11 cellular contexts compared by ENCODE assay signal in genomic region chr16:57268804-57269800, GRCh38. TPM values are rescaled to one million over a fixed set of nuclear protein-coding genes. Genes with fewer than 3 reads are reported as not detected.
DNase-seq lines count a peak whose midpoint lies in the region; ATAC-seq and TF ChIP-seq lines count a peak whose summit lies in the region.
"Had no signal": no experiment of that assay in that cellular context is flagged by ENCODE, and none has a peak within 500 bp of the region (broad histone marks: within the 10 kb centered on the region; RNA-seq: fewer than 3 reads in every experiment).

No MANE protein-coding gene starts in this region.

- no peaks in the 10 kb centered on the region for H3K9me3 Mint-ChIP-seq in CD4-positive, alpha-beta T cell
- H3K9me3 Mint-ChIP-seq: activated naive CD8-positive, alpha-beta T cell treated with anti-CD3 and anti-CD28 coated beads, Interleukin-2, amount 10 ng/mL, durations not matched to agents 7 days and 5 days had no signal

- no peaks in the 10 kb centered on the region for H3K27me3 ChIP-seq in CD4-positive, alpha-beta T cell (ENCODE audit: control insufficient read depth, insufficient read depth, low read length)
- H3K27me3 ChIP-seq in mucosa of stomach (ENCODE audit: control insufficient read depth, insufficient read depth, low read length), result no peaks in the 10 kb centered on the region
- H3K27me3 ChIP-seq: BLaER1 treated with 17β-estradiol and CSF1 and Interleukin-3, amounts not matched to agents 10 nM and 100 nM had no signal

- H3K36me3 Mint-ChIP-seq in CD4-positive, alpha-beta T cell (ENCODE audit: low read depth), result no peaks in the 10 kb centered on the region
- H3K36me3 Mint-ChIP-seq: activated naive CD8-positive, alpha-beta T cell treated with anti-CD3 and anti-CD28 coated beads, Interleukin-2, amount 10 ng/mL, durations not matched to agents 7 days and 5 days had no signal

- POLR2A ChIA-PET in CD4-positive, alpha-beta T cell (lab: Charles Lee), result interaction anchor here (1.5 to 4.2 kb wide), 2 partner anchors 11 to 338 kb away, joined by 3 to 25 read pairs; no protein-coding TSS in a partner anchor
- POLR2A ChIA-PET in OCI-LY7 (lab: Charles Lee), result interaction anchor here (0.5 to 0.9 kb wide), 3 partner anchors 33 to 82 kb away, joined by 3 to 4 read pairs (median 4); no protein-coding TSS in a partner anchor

- peak overlapping the region; percentile 2 for H3K4me3 Mint-ChIP-seq in CD4-positive, alpha-beta T cell
- H3K4me3 Mint-ChIP-seq: activated naive CD8-positive, alpha-beta T cell treated with anti-CD3 and anti-CD28 coated beads, Interleukin-2, amount 10 ng/mL, durations not matched to agents 7 days and 5 days had no signal

- peak overlapping the region; percentile 18 for H3K27ac ChIP-seq in CD4-positive, alpha-beta T cell (ENCODE audit: low read depth, low read length)
- H3K27ac ChIP-seq in OCI-LY7 (ENCODE audit: low read depth, low read length, poor library complexity, severe bottlenecking), result no peak overlapping the region
- H3K27ac ChIP-seq: BLaER1 treated with 17β-estradiol and CSF1 and Interleukin-3, amounts not matched to agents 10 nM and 100 nM had no signal

- no peak for ATAC-seq in CD4-positive, alpha-beta T cell (ENCODE audit: poor library complexity)
- no peak for ATAC-seq in GM21447 (IDR thresholded peaks at IDR 0.05; ENCODE audit: unreplicated experiment)

- H3K4me1 ChIP-seq in OCI-LY7 (ENCODE audit: insufficient read depth, low read length, poor library complexity, severe bottlenecking) (no peaks in the 10 kb centered on the region), mucosa of stomach (ENCODE audit: control insufficient read depth, insufficient read depth, low read length) (peaks cover 96% of the 10 kb centered on the region)

- TF ChIP-seq POLR2A in erythroblast (IDR thresholded peaks at IDR 0.05; ENCODE audit: low read length), result peak; percentile 94

- H3K4me3 ChIP-seq in OCI-LY7 (ENCODE audit: low read depth, low read length, poor library complexity, severe bottlenecking) (no peak overlapping the region), mucosa of stomach (ENCODE audit: low read length) (no peak overlapping the region)
- H3K4me3 ChIP-seq: BLaER1 treated with 17β-estradiol and CSF1 and Interleukin-3, amounts not matched to agents 10 nM and 100 nM had no signal

- CTCF ChIA-PET in CD4-positive, alpha-beta T cell (lab: Charles Lee), result no interaction called here
- CTCF ChIA-PET in OCI-LY7 (lab: Charles Lee; ENCODE audit: unreplicated experiment), result no interaction called here

- no peaks in the 10 kb centered on the region for H3K36me3 ChIP-seq in OCI-LY7 (ENCODE audit: insufficient read depth, low read length)
- H3K36me3 ChIP-seq in mucosa of stomach (ENCODE audit: control insufficient read depth, insufficient read depth, low read length), result no peaks in the 10 kb centered on the region
- H3K36me3 ChIP-seq: BLaER1 treated with 17β-estradiol and CSF1 and Interleukin-3, amounts not matched to agents 10 nM and 100 nM had no signal

- DNase-seq in CD4-positive, alpha-beta T cell, result peak in 1 of 10 experiments; percentile 31
- DNase-seq in OCI-LY7 (ENCODE audit: low spot score), result no peak
- peak; percentile 93 to 96 for DNase-seq in erythroblast (lab: John Stamatoyannopoulos, UW)
- no peak for DNase-seq in NCI-H1436 treated with DMSO at 0.1 percent for 48 hours (lab: John Stamatoyannopoulos, UW)
- no peak for DNase-seq in ACHN
- no peak for DNase-seq in RPMI8226
- DNase-seq: activated CD4-positive, CD25-positive, alpha-beta regulatory T cell; activated naive CD8-positive, alpha-beta T cell treated with anti-CD3 and anti-CD28 coated beads, Interleukin-2, amount 10 ng/mL, durations not matched to agents 7 days and 5 days had no signal

- no peak for TF ChIP-seq CTCF in CD4-positive, alpha-beta T cell (IDR thresholded peaks at IDR 0.05)
- TF ChIP-seq CTCF in OCI-LY7 (conservative IDR thresholded peaks at IDR 0.05; ENCODE audit: low read length), result no peak

- peak overlapping the region; percentile 97 for H3K27ac Mint-ChIP-seq in CD4-positive, alpha-beta T cell
- H3K27ac Mint-ChIP-seq: activated naive CD8-positive, alpha-beta T cell treated with anti-CD3 and anti-CD28 coated beads, Interleukin-2, amount 10 ng/mL, durations not matched to agents 7 days and 5 days had no signal

- H3K79me2 ChIP-seq in OCI-LY7 (ENCODE audit: insufficient read depth, low read depth, low read length), result no peaks in the 10 kb centered on the region

- H3K4me2 ChIP-seq in OCI-LY7 (ENCODE audit: low read length), result no peak overlapping the region

- H3K9me2 ChIP-seq in OCI-LY7 (ENCODE audit: insufficient read depth, low read length), result no peaks in the 10 kb centered on the region

- H4K20me1 ChIP-seq in OCI-LY7 (ENCODE audit: insufficient read depth, low read length), result no peaks in the 10 kb centered on the region
- H4K20me1 ChIP-seq: BLaER1 treated with 17β-estradiol and CSF1 and Interleukin-3, amounts not matched to agents 10 nM and 100 nM had no signal

- intact Hi-C loops in CD4-positive, alpha-beta T cell (cut with DNase I, micrococcal nuclease), result loop anchor here in 1 of 2 experiments (10.0 kb wide), 1 partner anchor 534 kb away; the partner anchor contains the start of gene NUP93
- intact Hi-C loops in OCI-LY7 (cut with micrococcal nuclease; ENCODE audit: unreplicated experiment), result no loop called here

- H3K4me1 Mint-ChIP-seq in CD4-positive, alpha-beta T cell (ENCODE audit: low read depth), result peaks cover 47% of the 10 kb centered on the region

- peak overlapping the region; percentile 67 for H3K9ac ChIP-seq in mucosa of stomach (ENCODE audit: low read length)

- 0 out of 2 replicates have a peak overlapping the region, but pooled peaks have one; percentile 27 for H2AFZ ChIP-seq in OCI-LY7 (ENCODE audit: low read length)

- H3K9me3 ChIP-seq in CD4-positive, alpha-beta T cell (ENCODE audit: control insufficient read depth, low read length), result no peaks in the 10 kb centered on the region
- H3K9me3 ChIP-seq in OCI-LY7 (ENCODE audit: low read length) (no peaks in the 10 kb centered on the region), mucosa of stomach (ENCODE audit: control insufficient read depth, low read length) (no peaks in the 10 kb centered on the region)
- H3K9me3 ChIP-seq: BLaER1 treated with 17β-estradiol and CSF1 and Interleukin-3, amounts not matched to agents 10 nM and 100 nM had no signal

- no peaks in the 10 kb centered on the region for H3K27me3 Mint-ChIP-seq in CD4-positive, alpha-beta T cell
- H3K27me3 Mint-ChIP-seq: activated naive CD8-positive, alpha-beta T cell treated with anti-CD3 and anti-CD28 coated beads, Interleukin-2, amount 10 ng/mL, durations not matched to agents 7 days and 5 days had no signal

- no TSS peak for BruUV-seq in OCI-LY7 (replicated peaks; lab: Mats Ljungman, UMichigan)

- in situ Hi-C loops in ACHN (cut with HindIII; ENCODE audit: low pct_ligation_motif_present, low pct_unique_long_range_greater_than_20kb, low sequenced_read_pairs), result no loop called here

RNA-seq across cellular contexts. Expression of gene PLLP, which starts 15.4 kb away (rescaled TPM):
- 1 to 10 TPM; 1.8 to 2.5 TPM for total RNA-seq in CD4-positive, alpha-beta T cell
- 0.08 and 0.22 TPM in 2 replicates for total RNA-seq in OCI-LY7 (2014; rRNA removed; shearing (Covaris generic))
- not detected in 2 replicates for total RNA-seq in OCI-LY7 (2022)

RNA-seq across cellular contexts. Expression of gene ARL2BP, which starts 24.0 kb away (rescaled TPM):
- 10 to 100 TPM; 32.4 to 35.6 TPM for total RNA-seq in CD4-positive, alpha-beta T cell
- 25.4 and 26.6 TPM in 2 replicates for total RNA-seq in OCI-LY7 (2014; rRNA removed; shearing (Covaris generic))
- 31.2 and 35.7 TPM in 2 replicates for total RNA-seq in OCI-LY7 (2022)

Comparison
In these comparisons a context has a peak if more than half of its experiments do, and no peak if none do; other contexts are left out.
1. DNase-seq: peak in erythroblast (2 of 2); none in OCI-LY7 (single experiment), NCI-H1436 treated with DMSO at 0.1 percent for 48 hours (single experiment), ACHN (single experiment) and RPMI8226 (single experiment).